In the genomic region with DNA sequence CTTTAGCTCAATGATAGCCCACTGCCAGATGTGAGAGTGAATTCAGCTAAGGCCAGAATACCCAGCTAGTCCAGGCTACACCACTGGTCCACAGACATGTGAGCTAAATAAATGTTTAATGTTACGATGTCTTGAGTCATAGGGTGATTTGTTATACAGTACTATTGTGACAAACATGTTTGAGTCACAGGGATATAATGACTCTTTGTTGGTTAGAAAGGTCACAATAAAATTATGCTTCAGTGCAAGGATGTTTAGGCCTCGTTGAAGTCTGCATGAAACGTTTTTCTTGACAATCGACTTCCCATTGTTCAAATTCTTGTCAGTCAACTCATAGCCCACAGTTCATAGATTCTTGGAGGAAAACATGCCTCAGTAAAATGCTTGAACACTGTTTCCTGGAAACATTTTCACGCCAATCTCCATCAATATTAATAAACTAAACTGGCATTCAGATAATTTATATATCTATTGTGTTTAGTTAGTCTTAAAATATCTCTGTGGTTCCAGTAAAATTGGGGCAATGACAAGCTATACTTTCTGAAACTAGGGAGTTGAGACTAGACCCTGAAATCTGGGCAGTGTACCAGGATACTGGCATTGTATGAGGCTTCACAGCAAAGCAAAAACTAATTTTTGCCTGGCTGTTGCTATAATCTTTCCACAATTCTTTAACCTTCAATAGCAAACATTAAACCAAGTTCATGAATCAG, we compare ENCODE assay signal across 1 cellular context.
TF ChIP-seq lines count a peak whose summit lies in the region.

No MANE protein-coding gene starts in this region.

TF ChIP-seq in IMR-90, 13 proteins besides CTCF, POLR2A, EP300 and RAD21 (continued from another document):
- TF ChIP-seq, protein P1, sequence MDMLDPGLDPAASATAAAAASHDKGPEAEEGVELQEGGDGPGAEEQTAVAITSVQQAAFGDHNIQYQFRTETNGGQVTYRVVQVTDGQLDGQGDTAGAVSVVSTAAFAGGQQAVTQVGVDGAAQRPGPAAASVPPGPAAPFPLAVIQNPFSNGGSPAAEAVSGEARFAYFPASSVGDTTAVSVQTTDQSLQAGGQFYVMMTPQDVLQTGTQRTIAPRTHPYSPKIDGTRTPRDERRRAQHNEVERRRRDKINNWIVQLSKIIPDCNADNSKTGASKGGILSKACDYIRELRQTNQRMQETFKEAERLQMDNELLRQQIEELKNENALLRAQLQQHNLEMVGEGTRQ (IDR thresholded peaks at IDR 0.05; ENCODE audit: low read depth, low read length), result no peak
- TF ChIP-seq BHLHE40 (IDR thresholded peaks at IDR 0.05; ENCODE audit: low read depth, low read length), result peak; percentile 62
- TF ChIP-seq SMC3 (IDR thresholded peaks at IDR 0.05; ENCODE audit: low read depth, low read length), result no peak
- TF ChIP-seq MAFK (IDR thresholded peaks at IDR 0.05; ENCODE audit: low read depth, low read length), result no peak
- TF ChIP-seq RCOR1 (IDR thresholded peaks at IDR 0.05; ENCODE audit: insufficient replicate concordance, low read length), result no peak
- peak; percentile 36; the same call in 1 of the 2 replicates for TF ChIP-seq CEBPB (IDR thresholded peaks at IDR 0.05; ENCODE audit: low read depth, low read length)
- TF ChIP-seq, protein P2, sequence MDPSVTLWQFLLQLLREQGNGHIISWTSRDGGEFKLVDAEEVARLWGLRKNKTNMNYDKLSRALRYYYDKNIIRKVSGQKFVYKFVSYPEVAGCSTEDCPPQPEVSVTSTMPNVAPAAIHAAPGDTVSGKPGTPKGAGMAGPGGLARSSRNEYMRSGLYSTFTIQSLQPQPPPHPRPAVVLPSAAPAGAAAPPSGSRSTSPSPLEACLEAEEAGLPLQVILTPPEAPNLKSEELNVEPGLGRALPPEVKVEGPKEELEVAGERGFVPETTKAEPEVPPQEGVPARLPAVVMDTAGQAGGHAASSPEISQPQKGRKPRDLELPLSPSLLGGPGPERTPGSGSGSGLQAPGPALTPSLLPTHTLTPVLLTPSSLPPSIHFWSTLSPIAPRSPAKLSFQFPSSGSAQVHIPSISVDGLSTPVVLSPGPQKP (IDR thresholded peaks at IDR 0.05; ENCODE audit: borderline replicate concordance, low read depth, low read length), result no peak
- TF ChIP-seq MXI1 (IDR thresholded peaks at IDR 0.05; ENCODE audit: borderline replicate concordance, low read depth, low read length), result no peak
- no peak for TF ChIP-seq NFE2L2 (IDR thresholded peaks at IDR 0.05; ENCODE audit: low read depth, low read length)
- no peak for TF ChIP-seq RFX5 (IDR thresholded peaks at IDR 0.05; ENCODE audit: low read depth, low read length)
- peak; percentile 29; the same call in 1 of the 2 replicates for TF ChIP-seq FOS (IDR thresholded peaks at IDR 0.05; ENCODE audit: low read depth, low read length)
- TF ChIP-seq CHD1 (IDR thresholded peaks at IDR 0.05; ENCODE audit: low read depth, low read length), result no peak
